In genomic region chr4:143339497-143339896, GRCh38 we compare ENCODE assay signal across 23 cellular contexts. TPM values are rescaled to one million over a fixed set of nuclear protein-coding genes. Genes with fewer than 3 reads are reported as not detected.
DNase-seq lines count a peak whose midpoint lies in the region; ATAC-seq and TF ChIP-seq lines count a peak whose summit lies in the region.
"Had no signal": no experiment of that assay in that cellular context is flagged by ENCODE, and none has a peak within 500 bp of the region (broad histone marks: within the 10 kb centered on the region; RNA-seq: fewer than 3 reads in every experiment).

No MANE protein-coding gene starts in this region.

- no peak for DNase-seq in SK-N-SH
- no peak for DNase-seq in caudate nucleus (lab: John Stamatoyannopoulos, UW)
- DNase-seq in tibial artery, result no peak
- no peak for DNase-seq in AML-193 (lab: John Stamatoyannopoulos, UW)
- no peak for DNase-seq in GM10266 (ENCODE audit: extremely low spot score)
- DNase-seq: activated CD8-positive, alpha-beta memory T cell treated with anti-CD3 and anti-CD28 coated beads, Interleukin-2, amount 50 U/mL, for 4 hours; DMS79 treated with DMSO at 0.1 percent for 48 hours; endodermal cell; midbrain; NCI-H1092; NCI-H2029; NCI-H226; nephron progenitor cell; PC-3; posterior cingulate gyrus; SJCRH30; T-helper 17 cell; testis had no signal

- H3K9me3 ChIP-seq in SK-N-SH (no peaks in the 10 kb centered on the region), muscle layer of duodenum (ENCODE audit: control insufficient read depth in 1 of 2, low read length in 2 of 2) (no peaks in the 10 kb centered on the region), tibial artery (no peaks in the 10 kb centered on the region)
- H3K9me3 ChIP-seq: SJCRH30, testis had no signal

- intact Hi-C loops in tibial artery (cut with DNase I; ENCODE audit: low total_unique reads), result loop anchor here (5.0 to 10.0 kb wide), 3 partner anchors 58 to 145 kb away; no protein-coding TSS in a partner anchor

- POLR2A ChIA-PET in SK-N-SH (lab: Yijun Ruan, JAX), result no interaction called here

- H3K27ac ChIP-seq in SK-N-SH (ENCODE audit: low read depth in 2 of 2, low read length in 1 of 2), result no peak overlapping the region
- peak overlapping the region; percentile 21 for H3K27ac ChIP-seq in caudate nucleus (ENCODE audit: low read depth, low read length)
- H3K27ac ChIP-seq in muscle layer of duodenum (ENCODE audit: low read length), result no peak overlapping the region
- peak overlapping the region; percentile 89 to 98 for H3K27ac ChIP-seq in tibial artery
- H3K27ac ChIP-seq: 22Rv1, SJCRH30, testis had no signal

- H2AFZ ChIP-seq in SK-N-SH (ENCODE audit: low read depth), result no peak overlapping the region

- H3K27me3 ChIP-seq in SK-N-SH (ENCODE audit: insufficient read depth) (no peaks in the 10 kb centered on the region), muscle layer of duodenum (ENCODE audit: low read depth, low read length) (no peaks in the 10 kb centered on the region), tibial artery (no peaks in the 10 kb centered on the region)
- H3K27me3 ChIP-seq: SJCRH30, testis had no signal

- CTCF ChIA-PET in SK-N-SH (lab: Yijun Ruan, JAX), result interaction anchor here (0.6 to 3.0 kb wide), 2 partner anchors 12 to 17 kb away, joined by 3 to 8 read pairs; no protein-coding TSS in a partner anchor

- 97% methylated on average over 2 of the region's 2 CpGs for WGBS in SK-N-SH (ENCODE audit: low lambda C conversion rate)

- TF ChIP-seq RAD21 in SK-N-SH (IDR thresholded peaks at IDR 0.05; ENCODE audit: low read length), result no peak

- no peaks in the 10 kb centered on the region for H3K36me3 ChIP-seq in SK-N-SH (replicated peaks in 1 of 2; ENCODE audit: control insufficient read depth in 1 of 2, insufficient read depth in 2 of 2, low read length in 1 of 2)
- H3K36me3 ChIP-seq in muscle layer of duodenum (ENCODE audit: control insufficient read depth in 1 of 2, insufficient read depth in 2 of 2, low read length in 2 of 2), result no peaks in the 10 kb centered on the region
- no peaks in the 10 kb centered on the region for H3K36me3 ChIP-seq in tibial artery
- H3K36me3 ChIP-seq: SJCRH30 had no signal

- peak overlapping the region; percentile 100; the same call in 1 of the 2 replicates for H3K4me2 ChIP-seq in SK-N-SH

- H3K79me2 ChIP-seq in SK-N-SH (ENCODE audit: insufficient read depth), result peaks cover 62% of the 10 kb centered on the region

- no peak for ATAC-seq in SK-N-SH treated with all-trans-retinoic acid at 6 μM for 48 hours
- no peak for ATAC-seq in HG03045 (IDR thresholded peaks at IDR 0.05; ENCODE audit: unreplicated experiment)
- ATAC-seq: activated T-helper 17 cell treated with anti-CD3 and anti-CD28 coated beads, Interleukin-2, amount 50 U/mL, for 72 hours; PC-3; T-helper 17 cell had no signal

- peaks cover 9 to 15% of the 10 kb centered on the region in 2 experiments; a peak in 3 of 4 replicates for H3K4me1 ChIP-seq in SK-N-SH (ENCODE audit: control insufficient read depth in 1 of 2, insufficient read depth in 2 of 2, low read depth in 1 of 2, low read length in 1 of 2)
- peaks cover 13 to 49% of the 10 kb centered on the region in 2 donors for H3K4me1 ChIP-seq in muscle layer of duodenum (ENCODE audit: control insufficient read depth in 1 of 2, insufficient read depth in 2 of 2, low read length in 2 of 2)
- H3K4me1 ChIP-seq in tibial artery, result peaks cover 0 to 44% (median 31%) of the 10 kb centered on the region in 4 donors

- peaks cover 35% of the 10 kb centered on the region for H4K20me1 ChIP-seq in SK-N-SH (ENCODE audit: insufficient read depth)

- TF ChIP-seq EP300 in SK-N-SH (IDR thresholded peaks at IDR 0.05; ENCODE audit: borderline replicate concordance in 1 of 2, low read depth in 1 of 2, low read length in 1 of 2), result no peak

- H3K4me3 ChIP-seq in SK-N-SH (ENCODE audit: low read depth in 2 of 2, low read length in 1 of 2), result no peak overlapping the region
- peak overlapping the region; percentile 23 to 99 for H3K4me3 ChIP-seq in muscle layer of duodenum (ENCODE audit: low read depth in 1 of 2, low read length in 2 of 2)
- H3K4me3 ChIP-seq in tibial artery, result peak overlapping the region in 1 of 2 donors; percentile 62
- H3K4me3 ChIP-seq: SJCRH30, testis had no signal

- TF ChIP-seq CTCF in SK-N-SH (IDR thresholded peaks at IDR 0.05) (no peak), tibial artery (IDR thresholded peaks at IDR 0.05) (no peak), GM10266 (IDR thresholded peaks at IDR 0.05; ENCODE audit: control insufficient read depth, insufficient read depth, low read depth, missing control alignments) (no peak)

- H3K9me2 ChIP-seq in SK-N-SH, result no peaks in the 10 kb centered on the region

- peaks cover 6% of the 10 kb centered on the region for H3F3A ChIP-seq in SK-N-SH (replicated peaks; ENCODE audit: insufficient read depth)

- no peak overlapping the region for H3K9ac ChIP-seq in SK-N-SH

TF ChIP-seq in SK-N-SH, 30 proteins besides CTCF, POLR2A, EP300 and RAD21 (continues in another document):
- TF ChIP-seq ELF1 (IDR thresholded peaks at IDR 0.05), result no peak
- TF ChIP-seq RFX5 (IDR thresholded peaks at IDR 0.05; ENCODE audit: low read length), result no peak
- TF ChIP-seq MEF2A (IDR thresholded peaks at IDR 0.05; ENCODE audit: borderline replicate concordance, low read depth), result no peak
- no peak for TF ChIP-seq GABPA (IDR thresholded peaks at IDR 0.05; ENCODE audit: low read depth)
- TF ChIP-seq JUND (IDR thresholded peaks at IDR 0.05), result no peak
- TF ChIP-seq USF1 (IDR thresholded peaks at IDR 0.05; ENCODE audit: borderline replicate concordance, low read depth), result no peak
- no peak for TF ChIP-seq TCF12 (IDR thresholded peaks at IDR 0.05)

TF ChIP-seq in SK-N-SH treated with all-trans-retinoic acid at 6 μM for 48 hours, 23 proteins besides CTCF, POLR2A, EP300 and RAD21:
- no peak for TF ChIP-seq TSHZ2 (CRISPR knock-in tag; IDR thresholded peaks at IDR 0.05)
- no peak for TF ChIP-seq ZNF565 (CRISPR knock-in tag; conservative IDR thresholded peaks at IDR 0.05; ENCODE audit: low read depth)
- TF ChIP-seq ISL1 (CRISPR knock-in tag; IDR thresholded peaks at IDR 0.05), result no peak
- no peak for TF ChIP-seq BACH2 (CRISPR knock-in tag; IDR thresholded peaks at IDR 0.05; ENCODE audit: borderline replicate concordance)
- no peak for TF ChIP-seq RARB (CRISPR knock-in tag; IDR thresholded peaks at IDR 0.05)
- no peak for TF ChIP-seq PATZ1 (CRISPR knock-in tag; IDR thresholded peaks at IDR 0.05; ENCODE audit: borderline replicate concordance)
- TF ChIP-seq CSDC2 (CRISPR knock-in tag; IDR thresholded peaks at IDR 0.05), result no peak
- TF ChIP-seq PPARA (CRISPR knock-in tag; IDR thresholded peaks at IDR 0.05; ENCODE audit: borderline replicate concordance), result no peak
- TF ChIP-seq ZNF8 (CRISPR knock-in tag; IDR thresholded peaks at IDR 0.05), result no peak
- no peak for TF ChIP-seq ZNF70 (CRISPR knock-in tag; IDR thresholded peaks at IDR 0.05)
- no peak for TF ChIP-seq ZFP30 (CRISPR knock-in tag; IDR thresholded peaks at IDR 0.05)

RNA-seq across cellular contexts. Expression of gene GAB1, which starts 2.8 kb away (rescaled TPM):
- polyA plus RNA-seq in SK-N-SH (2012; rRNA removed), result 3.7 and 4.4 TPM in 2 replicates
- polyA plus RNA-seq in SK-N-SH (2012; cell fraction: cytosol; rRNA removed), result 4.0 and 4.1 TPM in 2 replicates
- 6.2 and 7.7 TPM in 2 replicates for polyA plus RNA-seq in SK-N-SH (2012; cell fraction: nucleus; rRNA removed)

Comparison
In these comparisons a context has a peak if more than half of its experiments do, and no peak if none do; other contexts are left out.
1. H3K27ac ChIP-seq: peak in caudate nucleus (single experiment) and tibial artery (2 of 2); none in SK-N-SH (0 of 2) and muscle layer of duodenum (single experiment).
2. H3K4me3 ChIP-seq: peak in muscle layer of duodenum (2 of 2); none in SK-N-SH (0 of 2).